ENCODE assay signal across 17 cellular contexts in the genomic region with DNA sequence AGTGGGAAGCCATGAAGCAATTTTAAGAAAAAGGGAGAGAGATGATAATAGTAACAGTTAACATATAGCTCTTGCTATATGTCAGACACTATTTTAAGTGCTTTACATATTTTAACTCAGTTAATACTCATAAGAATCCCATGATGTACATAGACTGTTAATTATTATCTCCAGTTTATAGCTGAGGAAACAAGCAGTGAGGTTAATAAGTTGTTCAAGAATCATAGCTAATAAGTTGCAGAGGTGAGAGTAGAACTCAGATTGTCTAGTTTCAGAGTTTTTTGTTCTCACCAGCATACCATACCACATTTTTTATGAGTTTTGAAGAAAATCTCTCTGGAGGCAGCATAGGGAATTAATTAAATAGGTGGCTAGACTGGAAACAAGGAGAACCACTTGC.
DNase-seq lines count a peak whose midpoint lies in the region; ATAC-seq and TF ChIP-seq lines count a peak whose summit lies in the region.
"Had no signal": no experiment of that assay in that cellular context is flagged by ENCODE, and none has a peak within 500 bp of the region (broad histone marks: within the 10 kb centered on the region; RNA-seq: fewer than 3 reads in every experiment).

No MANE protein-coding gene starts in this region.

- H3K4me3 Mint-ChIP-seq in CD4-positive, alpha-beta T cell = no peak overlapping the region
- H3K4me3 Mint-ChIP-seq: activated CD4-positive, alpha-beta T cell treated with anti-CD3 and anti-CD28 coated beads, Interleukin-2, amount 10 ng/mL, durations not matched to agents 24 days and 14 days; activated T-cell treated with anti-CD3 and anti-CD28 coated beads, Interleukin-2, amount 50 U/mL, for 24 hours; central memory CD8-positive, alpha-beta T cell; endodermal cell; natural killer cell treated with Interleukin-12 subunit alpha and Interleukin-12 subunit beta and Interleukin-15 and Interleukin-18, amount 100 ng/mL, for 72 hours had no signal

- no peaks in the 10 kb centered on the region for H3K4me1 Mint-ChIP-seq in CD4-positive, alpha-beta T cell (ENCODE audit: low read depth)
- H3K4me1 Mint-ChIP-seq: activated CD4-positive, alpha-beta T cell treated with anti-CD3 and anti-CD28 coated beads, Interleukin-2, amount 10 ng/mL, durations not matched to agents 24 days and 14 days; central memory CD8-positive, alpha-beta T cell; endodermal cell had no signal

- H3K9me3 Mint-ChIP-seq in CD4-positive, alpha-beta T cell = no peaks in the 10 kb centered on the region
- H3K9me3 Mint-ChIP-seq: activated CD4-positive, alpha-beta T cell treated with anti-CD3 and anti-CD28 coated beads, Interleukin-2, amount 10 ng/mL, durations not matched to agents 24 days and 14 days; activated T-cell treated with anti-CD3 and anti-CD28 coated beads, Interleukin-2, amount 50 U/mL, for 24 hours; central memory CD8-positive, alpha-beta T cell; endodermal cell had no signal

- H3K27ac Mint-ChIP-seq in CD4-positive, alpha-beta T cell = no peak overlapping the region
- H3K27ac Mint-ChIP-seq: activated CD4-positive, alpha-beta T cell treated with anti-CD3 and anti-CD28 coated beads, Interleukin-2, amount 10 ng/mL, durations not matched to agents 24 days and 14 days; activated T-cell treated with anti-CD3 and anti-CD28 coated beads, Interleukin-2, amount 50 U/mL, for 24 hours; endodermal cell; natural killer cell treated with Interleukin-12 subunit alpha and Interleukin-12 subunit beta and Interleukin-15 and Interleukin-18, amount 100 ng/mL, for 72 hours had no signal

- DNase-seq in T-helper 1 cell (no peak), GOT3 (lab: John Stamatoyannopoulos, UW) (no peak), dermis blood vessel endothelial cell (no peak)
- no peak for DNase-seq in CD4-positive, alpha-beta T cell
- DNase-seq: activated CD4-positive, alpha-beta T cell treated with anti-CD3 and anti-CD28 coated beads, Interleukin-2, amount 10 ng/mL, durations not matched to agents 24 days and 14 days; activated T-cell treated with anti-CD3 and anti-CD28 coated beads, Interleukin-2, amount 50 U/mL, for 24 hours; AML-193; endodermal cell; foreskin fibroblast; NCI-H2081 had no signal

- no peak overlapping the region for H3K27ac ChIP-seq in CD4-positive, alpha-beta T cell (ENCODE audit: low read depth, low read length)
- H3K27ac ChIP-seq: suprapubic skin had no signal

- no peaks in the 10 kb centered on the region for H3K36me3 Mint-ChIP-seq in CD4-positive, alpha-beta T cell (ENCODE audit: low read depth)
- H3K36me3 Mint-ChIP-seq: natural killer cell treated with Interleukin-12 subunit alpha and Interleukin-12 subunit beta and Interleukin-15 and Interleukin-18, amount 100 ng/mL, for 72 hours had no signal

- H3K27me3 Mint-ChIP-seq in CD4-positive, alpha-beta T cell = peaks cover 12% of the 10 kb centered on the region
- H3K27me3 Mint-ChIP-seq: activated CD4-positive, alpha-beta T cell treated with anti-CD3 and anti-CD28 coated beads, Interleukin-2, amount 10 ng/mL, durations not matched to agents 24 days and 14 days; activated T-cell treated with anti-CD3 and anti-CD28 coated beads, Interleukin-2, amount 50 U/mL, for 24 hours; natural killer cell treated with Interleukin-12 subunit alpha and Interleukin-12 subunit beta and Interleukin-15 and Interleukin-18, amount 100 ng/mL, for 72 hours had no signal

- ATAC-seq in GM18909 (IDR thresholded peaks at IDR 0.05; ENCODE audit: poor library complexity, unreplicated experiment) (peak; percentile 90), GM21529 (IDR thresholded peaks at IDR 0.05; ENCODE audit: unreplicated experiment) (peak; percentile 79), HG03066 (IDR thresholded peaks at IDR 0.05; ENCODE audit: low read depth, unreplicated experiment) (peak; percentile 86), HG03571 (IDR thresholded peaks at IDR 0.05; ENCODE audit: unreplicated experiment) (peak; percentile 92)
- ATAC-seq in CD4-positive, alpha-beta T cell (ENCODE audit: poor library complexity) = no peak
- ATAC-seq: natural killer cell treated with Interleukin-12 subunit alpha and Interleukin-12 subunit beta and Interleukin-15 and Interleukin-18, amount 100 ng/mL, for 72 hours had no signal

- POLR2A ChIA-PET in CD4-positive, alpha-beta T cell (lab: Charles Lee) = no interaction called here

- no peaks in the 10 kb centered on the region for H3K9me3 ChIP-seq in CD4-positive, alpha-beta T cell (ENCODE audit: control insufficient read depth, low read length)
- H3K9me3 ChIP-seq: suprapubic skin had no signal

- CTCF ChIA-PET in CD4-positive, alpha-beta T cell (lab: Charles Lee) = no interaction called here

- H3K27me3 ChIP-seq in CD4-positive, alpha-beta T cell (ENCODE audit: control insufficient read depth, insufficient read depth, low read length) = no peaks in the 10 kb centered on the region
- H3K27me3 ChIP-seq: suprapubic skin had no signal

- intact Hi-C loops in CD4-positive, alpha-beta T cell (cut with DNase I, micrococcal nuclease) = no loop called here

- no peak for TF ChIP-seq CTCF in CD4-positive, alpha-beta T cell (IDR thresholded peaks at IDR 0.05)
